In the genomic region with DNA sequence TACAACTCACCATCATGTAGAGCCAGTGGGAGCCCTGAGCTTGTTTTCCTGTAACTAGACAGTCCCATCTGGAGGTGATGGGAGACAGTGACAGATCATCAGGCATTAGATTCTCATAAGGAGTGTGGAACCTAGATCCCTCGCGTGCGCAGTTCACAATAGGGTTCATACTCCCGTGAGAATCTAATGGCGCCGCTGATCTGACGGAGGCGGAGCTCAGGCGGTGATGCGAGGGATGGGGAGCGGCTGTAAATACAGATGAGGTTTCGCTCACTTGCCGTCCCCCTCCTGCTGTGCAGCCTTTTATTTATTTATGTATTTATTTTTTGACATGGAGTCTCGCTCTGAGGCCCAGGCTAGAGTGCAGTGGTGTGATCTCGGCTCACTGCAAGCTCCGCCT, we compare ENCODE assay signal across 9 cellular contexts.
"Had no signal": no experiment of that assay in that cellular context is flagged by ENCODE, and none has a peak within 500 bp of the region (broad histone marks: within the 10 kb centered on the region; RNA-seq: fewer than 3 reads in every experiment).

No MANE protein-coding gene starts in this region.

- H3K4me1 ChIP-seq: HAP-1 had no signal

- H3K27ac ChIP-seq: GM23248 had no signal

- DNase-seq: GM23248, GOT3, H7, H9, HCEC 1CT, HFFc6 had no signal

- H3K4me3 ChIP-seq: GM23248, GM23338, HAP-1 had no signal

- H3K9me3 ChIP-seq: HAP-1 had no signal

- H3K4me3 Mint-ChIP-seq: GM23338, H9, HFFc6 had no signal

- H3K27ac Mint-ChIP-seq: GM23338, HFFc6 had no signal

- H3K36me3 ChIP-seq: HAP-1 had no signal

- ATAC-seq: HCT116 had no signal

- H3K9me3 Mint-ChIP-seq: GM23338, HFFc6 had no signal
